Comparison of ENCODE assay signal across 15 cellular contexts in genomic region chr14:100230361-100230760, GRCh38.
"Had no signal": no experiment of that assay in that cellular context is flagged by ENCODE, and none has a peak within 500 bp of the region (broad histone marks: within the 10 kb centered on the region; RNA-seq: fewer than 3 reads in every experiment).

No MANE protein-coding gene starts in this region.

- DNase-seq: activated CD4-positive, alpha-beta T cell treated with anti-CD3 and anti-CD28 coated beads, Interleukin-2, amount 50 U/mL, for 4 hours; activated CD4-positive, CD25-positive, alpha-beta regulatory T cell treated with anti-CD3 and anti-CD28 coated beads, Interleukin-2, amount 50 U/mL, for 72 hours; activated naive CD8-positive, alpha-beta T cell treated with anti-CD3 and anti-CD28 coated beads, Interleukin-2, amount 10 ng/mL, durations not matched to agents 7 days and 5 days; activated T-cell treated with anti-CD3 and anti-CD28 coated beads for 4 hours; anterior cingulate cortex; brain microvascular endothelial cell; cerebellar nuclear complex; effector memory CD4-positive, alpha-beta T cell; foreskin melanocyte; heart left ventricle; naive B cell; psoas muscle; right lobe of liver; upper lobe of right lung had no signal

- H3K4me3 Mint-ChIP-seq: activated naive CD8-positive, alpha-beta T cell treated with anti-CD3 and anti-CD28 coated beads, Interleukin-2, amount 10 ng/mL, durations not matched to agents 7 days and 5 days; dendritic cell treated with granulocyte-macrophage colony-stimulating factor and Interleukin-4, amounts not matched to agents 40 ng/mL and 50 ng/mL, for 4 days had no signal

- H3K27ac Mint-ChIP-seq: activated naive CD8-positive, alpha-beta T cell treated with anti-CD3 and anti-CD28 coated beads, Interleukin-2, amount 10 ng/mL, durations not matched to agents 7 days and 5 days; dendritic cell treated with granulocyte-macrophage colony-stimulating factor and Interleukin-4, amounts not matched to agents 40 ng/mL and 50 ng/mL, for 4 days had no signal

- H3K9me3 Mint-ChIP-seq: activated naive CD8-positive, alpha-beta T cell treated with anti-CD3 and anti-CD28 coated beads, Interleukin-2, amount 10 ng/mL, durations not matched to agents 7 days and 5 days; dendritic cell treated with granulocyte-macrophage colony-stimulating factor and Interleukin-4, amounts not matched to agents 40 ng/mL and 50 ng/mL, for 4 days; naive B cell had no signal

- H3K27me3 Mint-ChIP-seq: activated naive CD8-positive, alpha-beta T cell treated with anti-CD3 and anti-CD28 coated beads, Interleukin-2, amount 10 ng/mL, durations not matched to agents 7 days and 5 days; dendritic cell treated with granulocyte-macrophage colony-stimulating factor and Interleukin-4, amounts not matched to agents 40 ng/mL and 50 ng/mL, for 4 days; naive B cell had no signal
